ENCODE assay signal across 11 cellular contexts in genomic region chr16:30115238-30115637, GRCh38. TPM values are rescaled to one million over a fixed set of nuclear protein-coding genes. Genes with fewer than 3 reads are reported as not detected.
DNase-seq lines count a peak whose midpoint lies in the region; ATAC-seq, FAIRE-seq and TF ChIP-seq lines count a peak whose summit lies in the region.
"Had no signal": no experiment of that assay in that cellular context is flagged by ENCODE, and none has a peak within 500 bp of the region (broad histone marks: within the 10 kb centered on the region; RNA-seq: fewer than 3 reads in every experiment).

No MANE protein-coding gene starts in this region.

- no peak for ATAC-seq in GM12878
- ATAC-seq in HG02840 (IDR thresholded peaks at IDR 0.05; ENCODE audit: low FRiP score, unreplicated experiment) = no peak

- no peak for TF ChIP-seq RAD21 in GM12878 (IDR thresholded peaks at IDR 0.05; ENCODE audit: insufficient read depth, low read depth, low read length)

- H2BK5ac ChIP-seq in neuronal stem cell (ENCODE audit: low read length) = no peak overlapping the region

- no peak overlapping the region for H2AFZ ChIP-seq in GM12878 (ENCODE audit: control insufficient read depth, low read depth, low read length)
- no peak overlapping the region for H2AFZ ChIP-seq in neuronal stem cell (ENCODE audit: low read length)

- H3F3A ChIP-seq in DOHH2 (ENCODE audit: control insufficient read depth, insufficient read depth) = 0 out of 2 replicates have a peak, but pooled peaks cover 5% of the 10 kb centered on the region

- H4K8ac ChIP-seq in neuronal stem cell (ENCODE audit: low read depth, low read length) = no peak overlapping the region

- H2AK5ac ChIP-seq in neuronal stem cell (ENCODE audit: low read depth, low read length) = no peak overlapping the region

- FAIRE-seq in GM12878 (lab: Jason Lieb, UNC) = no peak

- peak overlapping the region; percentile 37 for H3K4me2 ChIP-seq in DOHH2 (ENCODE audit: low read length)
- no peak overlapping the region for H3K4me2 ChIP-seq in GM12878 (ENCODE audit: control insufficient read depth, insufficient read depth)
- H3K4me2 ChIP-seq in neuronal stem cell (ENCODE audit: insufficient read depth, low read length, poor library complexity, severe bottlenecking) = no peak overlapping the region

- DNase-seq in NCI-H146 treated with DMSO at 0.1 percent for 48 hours (lab: John Stamatoyannopoulos, UW; ENCODE audit: unreplicated experiment) (peak; percentile 20), GM12878 (ENCODE audit: low read depth, low spot score) (no peak), neuronal stem cell (ENCODE audit: low spot score) (no peak), cortex of kidney (lab: John Stamatoyannopoulos, UW) (no peak), ecto neural progenitor cell (ENCODE audit: low spot score) (no peak)
- DNase-seq: Karpas-422; stimulated activated CD4-positive, alpha-beta T cell treated with anti-CD3 and anti-CD28 coated beads, Interleukin-4, amount 100 ng/mL, for 4 hours; T1000 had no signal

- no peak overlapping the region for H3K4me3 ChIP-seq in DOHH2 (ENCODE audit: low read length)
- no peak overlapping the region for H3K4me3 ChIP-seq in GM12878
- no peak overlapping the region for H3K4me3 ChIP-seq in neuronal stem cell (ENCODE audit: low read length in 2 of 2)
- H3K4me3 ChIP-seq: coronary artery had no signal

- H3K9me3 ChIP-seq in DOHH2 (ENCODE audit: control insufficient read depth, insufficient read depth, low read length) (no peaks in the 10 kb centered on the region), GM12878 (replicated peaks; ENCODE audit: control insufficient read depth, insufficient read depth, low read length) (no peaks in the 10 kb centered on the region), neuronal stem cell (replicated peaks in 1 of 2; ENCODE audit: control insufficient read depth in 2 of 2, insufficient read depth in 1 of 2, low read depth in 1 of 2, low read length in 2 of 2) (no peaks in the 10 kb centered on the region)

- in situ Hi-C loops in GM12878 (cut with MboI) = no loop called here

- RAD21 ChIA-PET in GM12878 (lab: Charles Lee; ENCODE audit: unreplicated experiment) = no interaction called here

- H3K79me1 ChIP-seq in neuronal stem cell (ENCODE audit: low read depth, low read length) = no peaks in the 10 kb centered on the region

- SMC1A ChIA-PET in GM12878 (lab: Charles Lee; ENCODE audit: uncharacterized antibody, unreplicated experiment) = interaction anchor here (0.7 kb wide), 1 partner anchor 256 kb away, joined by 3 read pairs; no protein-coding TSS in a partner anchor

- no peaks in the 10 kb centered on the region for H3K9me2 ChIP-seq in DOHH2 (replicated peaks; ENCODE audit: control insufficient read depth, low read length)

- no peak for TF ChIP-seq POLR2A in GM12878 (IDR thresholded peaks at IDR 0.05; ENCODE audit: low read depth, low read length)

- H3K14ac ChIP-seq in neuronal stem cell (ENCODE audit: low read length) = no peak overlapping the region

- H4K20me1 ChIP-seq in DOHH2 (ENCODE audit: control insufficient read depth, insufficient read depth, low read depth, low read length) = no peaks in the 10 kb centered on the region
- H4K20me1 ChIP-seq in GM12878 (ENCODE audit: control insufficient read depth, insufficient read depth) = no peaks in the 10 kb centered on the region

- 47% methylated on average over 7 of the region's 7 CpGs for WGBS in GM12878 (ENCODE audit: insufficient coverage, insufficient replicate concordance, low lambda C conversion rate, missing lambda C conversion rate)
- WGBS in neuronal stem cell (ENCODE audit: extremely low coverage in 2 of 2, insufficient read length in 2 of 2, insufficient replicate concordance in 1 of 2), 2 donors = no CpG with 5 or more reads among the region's 7 CpGs

- H3K23ac ChIP-seq in neuronal stem cell (ENCODE audit: low read depth, low read length, poor library complexity) = peak overlapping the region; percentile 73

- TF ChIP-seq EP300 in GM12878 (IDR thresholded peaks at IDR 0.05; ENCODE audit: borderline replicate concordance in 1 of 2, control insufficient read depth in 1 of 2, low read depth in 2 of 2, low read length in 2 of 2) = no peak

- H3K18ac ChIP-seq in neuronal stem cell (ENCODE audit: low read length) = peak overlapping the region; percentile 38

- intact Hi-C loops in GM12878 (cut with micrococcal nuclease; ENCODE audit: unreplicated experiment) = no loop called here

- TF ChIP-seq CTCF in DOHH2 (IDR thresholded peaks at IDR 0.05; ENCODE audit: low read depth, low read length, poor library complexity, severe bottlenecking) (no peak), GM12878 (IDR thresholded peaks at IDR 0.05 in 2 of 3, conservative IDR thresholded peaks at IDR 0.05 in 1 of 3; ENCODE audit: control insufficient read depth in 2 of 3, extremely low read depth in 1 of 3, insufficient read depth in 1 of 3, low read depth in 3 of 3, low read length in 3 of 3) (no peak)

- no peak overlapping the region for H3K27ac ChIP-seq in DOHH2 (ENCODE audit: low read depth, low read length)
- no peak overlapping the region for H3K27ac ChIP-seq in GM12878 (ENCODE audit: control insufficient read depth, insufficient read depth)
- H3K27ac ChIP-seq in neuronal stem cell (replicated peaks; ENCODE audit: low read length) = no peak overlapping the region
- H3K27ac ChIP-seq: coronary artery had no signal

- H2BK15ac ChIP-seq in neuronal stem cell (ENCODE audit: low read length) = no peak overlapping the region

- no peak overlapping the region for H3K9ac ChIP-seq in GM12878 (ENCODE audit: control insufficient read depth, insufficient read depth, low read length)
- H3K9ac ChIP-seq in neuronal stem cell (ENCODE audit: low read depth, low read length, poor library complexity) = no peak overlapping the region

- H2BK120ac ChIP-seq in neuronal stem cell (ENCODE audit: low read depth, low read length) = no peak overlapping the region

- H3K4ac ChIP-seq in neuronal stem cell (ENCODE audit: low read length) = no peak overlapping the region

- no TSS peak for BruUV-seq in GM12878 (replicated peaks; lab: Mats Ljungman, UMichigan)

- H3K79me2 ChIP-seq in DOHH2 (ENCODE audit: control insufficient read depth, low read length) = no peaks in the 10 kb centered on the region
- H3K79me2 ChIP-seq in GM12878 (ENCODE audit: control insufficient read depth, insufficient read depth, low read length) = no peaks in the 10 kb centered on the region

- H3K36me3 ChIP-seq in DOHH2 (ENCODE audit: control insufficient read depth, low read length) = peaks cover 27% of the 10 kb centered on the region
- H3K36me3 ChIP-seq in GM12878 (ENCODE audit: control insufficient read depth in 2 of 2, insufficient read depth in 2 of 2, low read length in 1 of 2) = no peaks in the 10 kb centered on the region; a peak in 1 of 4 replicates
- H3K36me3 ChIP-seq in neuronal stem cell (replicated peaks in 1 of 2; ENCODE audit: control insufficient read depth in 2 of 2, insufficient read depth in 2 of 2, low read length in 2 of 2) = peaks cover 34 to 50% of the 10 kb centered on the region in 2 donors

- no peak overlapping the region for H2BK12ac ChIP-seq in neuronal stem cell (ENCODE audit: low read length)

- no peak overlapping the region for H4K91ac ChIP-seq in neuronal stem cell (ENCODE audit: low read depth, low read length, poor library complexity)

- POLR2A ChIA-PET in GM12878 (lab: Charles Lee) = interaction anchor here (0.5 to 1.4 kb wide), 3 partner anchors 13 to 65 kb away, joined by 4 to 8 read pairs (median 6); no protein-coding TSS in a partner anchor

- H3K4me1 ChIP-seq in DOHH2 (ENCODE audit: control insufficient read depth, low read length) (peaks cover 28% of the 10 kb centered on the region), GM12878 (ENCODE audit: control insufficient read depth, insufficient read depth, low read length) (peaks cover 2% of the 10 kb centered on the region), neuronal stem cell (ENCODE audit: control insufficient read depth in 2 of 2, insufficient read depth in 1 of 2, low read depth in 1 of 2, low read length in 2 of 2) (no peaks in the 10 kb centered on the region)

- CTCF ChIA-PET in GM12878 (lab: Yijun Ruan, JAX) = interaction anchor here (0.7 to 1.9 kb wide), 4 partner anchors 24 to 500 kb away, joined by 3 to 8 read pairs (median 6); partner anchors contain the start of gene TBX6

- H3K27me3 ChIP-seq in DOHH2 (ENCODE audit: control insufficient read depth, low read length) (no peaks in the 10 kb centered on the region), GM12878 (replicated peaks in 1 of 2; ENCODE audit: control insufficient read depth in 2 of 2, insufficient read depth in 2 of 2, low read length in 1 of 2) (no peaks in the 10 kb centered on the region), neuronal stem cell (ENCODE audit: control insufficient read depth in 3 of 3, insufficient read depth in 3 of 3, low read depth in 1 of 3, low read length in 3 of 3) (no peaks in the 10 kb centered on the region)

RNA-seq across cellular contexts. Expression of gene GDPD3, which starts 1.9 kb away (rescaled TPM):
- total RNA-seq in GM12878 (2013; cell fraction: nucleolus; rRNA removed) = 4.3 and 4.6 TPM in 2 replicates
- total RNA-seq in GM12878 (2014; rRNA removed) (0.65 and 1.9 TPM in 2 replicates), GM12878 (2014; rRNA removed; fragmentation: Illumina TruSeq; extraction: Trizol) (0.98 and 1.1 TPM in 2 replicates), GM12878 (2021) (1.9 and 3.3 TPM in 2 replicates)
- polyA plus RNA-seq in GM12878 (2011; ENCODE audit: low read depth) = 0.97 TPM
- polyA plus RNA-seq in GM12878 (2011; rRNA removed) (0.53 and 1.4 TPM in 2 replicates), GM12878 (2014; fragmentation: Illumina TruSeq; extraction: Trizol) (0.81 and 0.85 TPM in 2 replicates), GM12878 (2014; fragmentation: Nextera tagmentation; extraction: Ambion mirVana) (under 1 TPM; 0.37 to 0.95 TPM), GM12878 (2014; rRNA removed) (2.3 and 2.7 TPM in 2 replicates), GM12878 (2016; fragmentation: Nextera tagmentation; extraction: Ambion mirVana) (under 1 TPM; 0.29 to 0.53 TPM)
- 0.58 and 0.65 TPM in 2 replicates for polyA plus RNA-seq in GM12878 (2011; cell fraction: cytosol; rRNA removed)
- polyA plus RNA-seq in GM12878 (2011; cell fraction: nucleus; rRNA removed) = 12.1 and 13.3 TPM in 2 replicates
- polyA plus RNA-seq in GM12878 (2012) = 2.4 and 3.1 TPM in 2 replicates
- polyA minus RNA-seq in GM12878 (2011; rRNA and poly(A)+ RNA removed) = 0.22 and 0.62 TPM in 2 replicates
- polyA minus RNA-seq in GM12878 (2011; cell fraction: cytosol; rRNA and poly(A)+ RNA removed) = not detected in 2 replicates
- 0.85 and 2.6 TPM in 2 replicates for polyA minus RNA-seq in GM12878 (2011; cell fraction: nucleus; rRNA and poly(A)+ RNA removed)
- 3.9 TPM for polyA plus RNA-seq in neuronal stem cell (2013, experiment 1 of 2)
- polyA plus RNA-seq in neuronal stem cell (2013, experiment 2 of 2) = 3.4 TPM

RNA-seq across cellular contexts. Expression of gene MAPK3, which starts 7.8 kb away (rescaled TPM):
- 22.2 and 22.3 TPM in 2 replicates for total RNA-seq in GM12878 (2013; cell fraction: nucleolus; rRNA removed)
- total RNA-seq in GM12878 (2014; rRNA removed) = 38.2 and 39.0 TPM in 2 replicates
- 16.5 and 18.9 TPM in 2 replicates for total RNA-seq in GM12878 (2014; rRNA removed; fragmentation: Illumina TruSeq; extraction: Trizol)
- 57.0 and 60.2 TPM in 2 replicates for total RNA-seq in GM12878 (2021)
- polyA plus RNA-seq in GM12878 (2011; ENCODE audit: low read depth) = 49.3 TPM
- polyA plus RNA-seq in GM12878 (2011; rRNA removed) = 22.9 and 60.6 TPM in 2 replicates
- 55.7 and 74.1 TPM in 2 replicates for polyA plus RNA-seq in GM12878 (2011; cell fraction: cytosol; rRNA removed)
- 66.2 and 76.8 TPM in 2 replicates for polyA plus RNA-seq in GM12878 (2011; cell fraction: nucleus; rRNA removed)
- polyA plus RNA-seq in GM12878 (2012) = 39.7 and 46.9 TPM in 2 replicates
- polyA plus RNA-seq in GM12878 (2014; fragmentation: Illumina TruSeq; extraction: Trizol) = 50.5 and 74.1 TPM in 2 replicates
- 1 to 10 TPM in 1 of 2 experiments, under 1 TPM in 1; 0.66 to 3.3 TPM for polyA plus RNA-seq in GM12878 (2014; fragmentation: Nextera tagmentation; extraction: Ambion mirVana)
- 54.2 and 61.3 TPM in 2 replicates for polyA plus RNA-seq in GM12878 (2014; rRNA removed)
- 10 to 100 TPM; 14.3 to 15.4 TPM for polyA plus RNA-seq in GM12878 (2016; fragmentation: Nextera tagmentation; extraction: Ambion mirVana)
- 19.9 and 28.1 TPM in 2 replicates for polyA minus RNA-seq in GM12878 (2011; rRNA and poly(A)+ RNA removed)
- polyA minus RNA-seq in GM12878 (2011; cell fraction: cytosol; rRNA and poly(A)+ RNA removed) = 11.0 and 18.4 TPM in 2 replicates
- polyA minus RNA-seq in GM12878 (2011; cell fraction: nucleus; rRNA and poly(A)+ RNA removed) = 8.1 and 10.8 TPM in 2 replicates
- 80.2 TPM for polyA plus RNA-seq in neuronal stem cell (2013, experiment 1 of 2)
- 78.2 TPM for polyA plus RNA-seq in neuronal stem cell (2013, experiment 2 of 2)

RNA-seq across cellular contexts. Expression of gene YPEL3, which starts 19.2 kb away (rescaled TPM):
- total RNA-seq in GM12878 (2013; cell fraction: nucleolus; rRNA removed) = 16.5 and 18.6 TPM in 2 replicates
- 7.5 and 11.5 TPM in 2 replicates for total RNA-seq in GM12878 (2014; rRNA removed)
- 5.1 and 5.3 TPM in 2 replicates for total RNA-seq in GM12878 (2014; rRNA removed; fragmentation: Illumina TruSeq; extraction: Trizol)
- 13.3 and 13.8 TPM in 2 replicates for total RNA-seq in GM12878 (2021)
- polyA plus RNA-seq in GM12878 (2011; ENCODE audit: low read depth) = 17.1 TPM
- polyA plus RNA-seq in GM12878 (2011; rRNA removed) = 7.3 and 12.7 TPM in 2 replicates
- polyA plus RNA-seq in GM12878 (2011; cell fraction: cytosol; rRNA removed) = 23.5 and 24.7 TPM in 2 replicates
- 30.2 and 30.8 TPM in 2 replicates for polyA plus RNA-seq in GM12878 (2011; cell fraction: nucleus; rRNA removed)
- polyA plus RNA-seq in GM12878 (2012) = 59.4 and 63.5 TPM in 2 replicates
- polyA plus RNA-seq in GM12878 (2014; fragmentation: Illumina TruSeq; extraction: Trizol) = 1.6 and 6.2 TPM in 2 replicates
- 1 to 10 TPM; 1.3 to 3.1 TPM for polyA plus RNA-seq in GM12878 (2014; fragmentation: Nextera tagmentation; extraction: Ambion mirVana)
- 18.0 and 25.0 TPM in 2 replicates for polyA plus RNA-seq in GM12878 (2014; rRNA removed)
- polyA plus RNA-seq in GM12878 (2016; fragmentation: Nextera tagmentation; extraction: Ambion mirVana) = 10 to 100 TPM; 19.1 to 22.0 TPM
- polyA minus RNA-seq in GM12878 (2011; rRNA and poly(A)+ RNA removed) = 5.0 and 8.5 TPM in 2 replicates
- polyA minus RNA-seq in GM12878 (2011; cell fraction: cytosol; rRNA and poly(A)+ RNA removed) = 4.7 and 4.9 TPM in 2 replicates
- polyA minus RNA-seq in GM12878 (2011; cell fraction: nucleus; rRNA and poly(A)+ RNA removed) = 6.9 and 12.4 TPM in 2 replicates
- 51.2 TPM for polyA plus RNA-seq in neuronal stem cell (2013, experiment 1 of 2)
- 52.1 TPM for polyA plus RNA-seq in neuronal stem cell (2013, experiment 2 of 2)

RNA-seq across cellular contexts. Expression of gene TBX6, which starts 23.5 kb away (rescaled TPM):
- total RNA-seq in GM12878 (2013; cell fraction: nucleolus; rRNA removed) = 3.5 and 5.1 TPM in 2 replicates
- 0.40 and 0.44 TPM in 2 replicates for total RNA-seq in GM12878 (2014; rRNA removed)
- total RNA-seq in GM12878 (2014; rRNA removed; fragmentation: Illumina TruSeq; extraction: Trizol) = 0.09 and 0.18 TPM in 2 replicates
- total RNA-seq in GM12878 (2021) = 0.54 and 1.0 TPM in 2 replicates
- 0.35 TPM for polyA plus RNA-seq in GM12878 (2011; ENCODE audit: low read depth)
- polyA plus RNA-seq in GM12878 (2011; rRNA removed) = 0.19 and 0.39 TPM in 2 replicates
- polyA plus RNA-seq in GM12878 (2011; cell fraction: cytosol; rRNA removed) = 0.49 and 0.57 TPM in 2 replicates
- 2.5 and 2.6 TPM in 2 replicates for polyA plus RNA-seq in GM12878 (2011; cell fraction: nucleus; rRNA removed)
- 1.3 and 1.7 TPM in 2 replicates for polyA plus RNA-seq in GM12878 (2012)
- polyA plus RNA-seq in GM12878 (2014; fragmentation: Illumina TruSeq; extraction: Trizol) = 0.24 TPM in 1 of 2 replicates, not detected in the other
- not detected for polyA plus RNA-seq in GM12878 (2014; fragmentation: Nextera tagmentation; extraction: Ambion mirVana)
- polyA plus RNA-seq in GM12878 (2014; rRNA removed) = 0.20 and 0.90 TPM in 2 replicates
- polyA plus RNA-seq in GM12878 (2016; fragmentation: Nextera tagmentation; extraction: Ambion mirVana) = under 1 TPM; 0.08 to 0.15 TPM
- polyA minus RNA-seq in GM12878 (2011; rRNA and poly(A)+ RNA removed) = 1.1 TPM in 1 of 2 replicates, not detected in the other
- polyA minus RNA-seq in GM12878 (2011; cell fraction: cytosol; rRNA and poly(A)+ RNA removed) = not detected in 2 replicates
- 1.3 and 1.8 TPM in 2 replicates for polyA minus RNA-seq in GM12878 (2011; cell fraction: nucleus; rRNA and poly(A)+ RNA removed)
- 2.8 TPM for polyA plus RNA-seq in neuronal stem cell (2013, experiment 1 of 2)
- polyA plus RNA-seq in neuronal stem cell (2013, experiment 2 of 2) = 2.5 TPM

RNA-seq across cellular contexts. Expression of gene PPP4C, which starts 39.4 kb away (rescaled TPM):
- 25.0 and 30.4 TPM in 2 replicates for total RNA-seq in GM12878 (2013; cell fraction: nucleolus; rRNA removed)
- total RNA-seq in GM12878 (2014; rRNA removed) = 93.4 and 118 TPM in 2 replicates
- total RNA-seq in GM12878 (2014; rRNA removed; fragmentation: Illumina TruSeq; extraction: Trizol) = 63.9 and 75.0 TPM in 2 replicates
- 130 and 132 TPM in 2 replicates for total RNA-seq in GM12878 (2021)
- 59.0 TPM for polyA plus RNA-seq in GM12878 (2011; ENCODE audit: low read depth)
- 73.0 and 143 TPM in 2 replicates for polyA plus RNA-seq in GM12878 (2011; rRNA removed)
- 224 and 278 TPM in 2 replicates for polyA plus RNA-seq in GM12878 (2011; cell fraction: cytosol; rRNA removed)
- 130 and 151 TPM in 2 replicates for polyA plus RNA-seq in GM12878 (2011; cell fraction: nucleus; rRNA removed)
- 94.4 and 102 TPM in 2 replicates for polyA plus RNA-seq in GM12878 (2012)
- 34.5 and 83.7 TPM in 2 replicates for polyA plus RNA-seq in GM12878 (2014; fragmentation: Illumina TruSeq; extraction: Trizol)
- 10 to 100 TPM in 1 of 2 experiments, 1 to 10 TPM in 1; 2.7 to 18.8 TPM for polyA plus RNA-seq in GM12878 (2014; fragmentation: Nextera tagmentation; extraction: Ambion mirVana)
- polyA plus RNA-seq in GM12878 (2014; rRNA removed) = 165 and 178 TPM in 2 replicates
- 100 to 1,000 TPM; 194 to 240 TPM for polyA plus RNA-seq in GM12878 (2016; fragmentation: Nextera tagmentation; extraction: Ambion mirVana)
- polyA minus RNA-seq in GM12878 (2011; rRNA and poly(A)+ RNA removed) = 341 and 402 TPM in 2 replicates
- 82.1 and 104 TPM in 2 replicates for polyA minus RNA-seq in GM12878 (2011; cell fraction: cytosol; rRNA and poly(A)+ RNA removed)
- 27.3 and 42.2 TPM in 2 replicates for polyA minus RNA-seq in GM12878 (2011; cell fraction: nucleus; rRNA and poly(A)+ RNA removed)
- 112 TPM for polyA plus RNA-seq in neuronal stem cell (2013, experiment 1 of 2)
- polyA plus RNA-seq in neuronal stem cell (2013, experiment 2 of 2) = 110 TPM
